1 cellular context compared by ENCODE assay signal in the genomic region with DNA sequence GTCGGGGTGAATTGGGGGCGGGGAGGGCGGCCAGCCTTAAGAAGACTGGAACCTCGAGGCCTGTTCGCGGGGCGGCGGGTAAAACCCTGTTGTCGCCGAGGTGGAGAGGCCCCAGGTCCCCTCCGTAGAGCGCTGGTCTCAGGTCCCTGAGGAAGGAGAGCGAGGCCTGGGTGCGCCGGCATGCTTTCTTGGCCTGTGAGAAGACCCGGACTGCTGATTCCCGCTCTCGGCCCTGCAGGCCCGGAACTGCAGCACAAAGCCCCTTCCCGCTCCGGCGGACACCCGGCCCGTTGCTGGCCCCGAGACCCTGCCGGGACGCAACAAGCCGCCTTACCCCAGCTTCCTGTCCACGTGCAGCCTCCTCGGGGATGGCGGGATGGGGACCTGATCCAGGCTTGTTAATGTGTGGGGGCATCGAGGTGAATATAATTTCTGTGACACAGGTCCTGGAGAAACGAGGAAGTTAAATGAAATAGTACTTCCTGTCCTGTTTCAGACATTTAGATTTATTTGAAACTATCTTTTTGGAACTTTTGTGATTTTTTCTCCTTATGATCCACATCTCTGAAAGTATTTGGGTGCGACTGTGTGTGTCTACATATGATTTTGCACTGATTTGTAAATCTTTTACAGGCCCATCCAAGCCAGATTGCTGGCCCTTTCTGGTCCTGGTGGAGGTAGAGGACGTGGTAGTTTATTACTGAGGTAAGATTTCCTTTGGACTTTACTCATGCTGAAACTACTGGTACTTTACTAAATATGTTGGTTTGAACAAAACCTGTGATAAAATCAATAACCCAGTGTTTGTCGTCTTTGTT.
TF ChIP-seq lines count a peak whose summit lies in the region.

No MANE protein-coding gene starts in this region.

TF ChIP-seq in HepG2, 621 proteins besides CTCF, POLR2A, EP300 and RAD21 (continued from another document):
- TF ChIP-seq, protein P1, sequence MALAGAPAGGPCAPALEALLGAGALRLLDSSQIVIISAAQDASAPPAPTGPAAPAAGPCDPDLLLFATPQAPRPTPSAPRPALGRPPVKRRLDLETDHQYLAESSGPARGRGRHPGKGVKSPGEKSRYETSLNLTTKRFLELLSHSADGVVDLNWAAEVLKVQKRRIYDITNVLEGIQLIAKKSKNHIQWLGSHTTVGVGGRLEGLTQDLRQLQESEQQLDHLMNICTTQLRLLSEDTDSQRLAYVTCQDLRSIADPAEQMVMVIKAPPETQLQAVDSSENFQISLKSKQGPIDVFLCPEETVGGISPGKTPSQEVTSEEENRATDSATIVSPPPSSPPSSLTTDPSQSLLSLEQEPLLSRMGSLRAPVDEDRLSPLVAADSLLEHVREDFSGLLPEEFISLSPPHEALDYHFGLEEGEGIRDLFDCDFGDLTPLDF (CRISPR knock-in tag; IDR thresholded peaks at IDR 0.05): no peak
- TF ChIP-seq EEA1 (CRISPR knock-in tag; IDR thresholded peaks at IDR 0.05; ENCODE audit: borderline replicate concordance) (no peak; the same call in 1 of the 2 replicates), ARNTL (CRISPR knock-in tag; IDR thresholded peaks at IDR 0.05) (peak; percentile 85), TMF1 (CRISPR knock-in tag; IDR thresholded peaks at IDR 0.05; ENCODE audit: low read depth) (peak; percentile 72), ZNF790 (CRISPR knock-in tag; IDR thresholded peaks at IDR 0.05; ENCODE audit: borderline replicate concordance) (peak; percentile 86), ZMYM3 (CRISPR knock-in tag; IDR thresholded peaks at IDR 0.05) (peak; percentile 34; the same call in 1 of the 2 replicates), ZSCAN9 (CRISPR knock-in tag; IDR thresholded peaks at IDR 0.05; ENCODE audit: borderline replicate concordance) (0 out of 2 replicates have a peak, but pooled peaks have one; percentile 8), ZNF431 (CRISPR knock-in tag; IDR thresholded peaks at IDR 0.05; ENCODE audit: borderline replicate concordance, low read depth) (no peak), U2AF2 (IDR thresholded peaks at IDR 0.05; ENCODE audit: low read depth, low read length) (no peak), HOXA5 (CRISPR knock-in tag; IDR thresholded peaks at IDR 0.05) (no peak), MTF2 (CRISPR knock-in tag; IDR thresholded peaks at IDR 0.05; ENCODE audit: borderline replicate concordance) (no peak), ZNF772 (CRISPR knock-in tag; IDR thresholded peaks at IDR 0.05) (peak; percentile 42; the same call in 1 of the 2 replicates), THYN1 (CRISPR knock-in tag; IDR thresholded peaks at IDR 0.05; ENCODE audit: borderline replicate concordance, low read depth) (peak; percentile 81; the same call in 1 of the 2 replicates), TEAD3 (CRISPR knock-in tag; optimal IDR thresholded peaks at IDR 0.05; ENCODE audit: borderline replicate concordance) (no peak), ZNF598 (CRISPR knock-in tag; IDR thresholded peaks at IDR 0.05; ENCODE audit: borderline replicate concordance) (peak; percentile 54; the same call in 1 of the 2 replicates), AGO2 (optimal IDR thresholded peaks at IDR 0.05; ENCODE audit: low read depth, low read length) (peak; percentile 99)
- TF ChIP-seq, protein P2, sequence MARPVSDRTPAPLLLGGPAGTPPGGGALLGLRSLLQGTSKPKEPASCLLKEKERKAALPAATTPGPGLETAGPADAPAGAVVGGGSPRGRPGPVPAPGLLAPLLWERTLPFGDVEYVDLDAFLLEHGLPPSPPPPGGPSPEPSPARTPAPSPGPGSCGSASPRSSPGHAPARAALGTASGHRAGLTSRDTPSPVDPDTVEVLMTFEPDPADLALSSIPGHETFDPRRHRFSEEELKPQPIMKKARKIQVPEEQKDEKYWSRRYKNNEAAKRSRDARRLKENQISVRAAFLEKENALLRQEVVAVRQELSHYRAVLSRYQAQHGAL (CRISPR knock-in tag; IDR thresholded peaks at IDR 0.05; ENCODE audit: not compliant biosample characterization): peak; percentile 1
- TF ChIP-seq, protein P3, sequence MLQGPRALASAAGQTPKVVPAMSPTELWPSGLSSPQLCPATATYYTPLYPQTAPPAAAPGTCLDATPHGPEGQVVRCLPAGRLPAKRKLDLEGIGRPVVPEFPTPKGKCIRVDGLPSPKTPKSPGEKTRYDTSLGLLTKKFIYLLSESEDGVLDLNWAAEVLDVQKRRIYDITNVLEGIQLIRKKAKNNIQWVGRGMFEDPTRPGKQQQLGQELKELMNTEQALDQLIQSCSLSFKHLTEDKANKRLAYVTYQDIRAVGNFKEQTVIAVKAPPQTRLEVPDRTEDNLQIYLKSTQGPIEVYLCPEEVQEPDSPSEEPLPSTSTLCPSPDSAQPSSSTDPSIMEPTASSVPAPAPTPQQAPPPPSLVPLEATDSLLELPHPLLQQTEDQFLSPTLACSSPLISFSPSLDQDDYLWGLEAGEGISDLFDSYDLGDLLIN (CRISPR knock-in tag; IDR thresholded peaks at IDR 0.05; ENCODE audit: borderline replicate concordance): no peak
- TF ChIP-seq, protein P4, sequence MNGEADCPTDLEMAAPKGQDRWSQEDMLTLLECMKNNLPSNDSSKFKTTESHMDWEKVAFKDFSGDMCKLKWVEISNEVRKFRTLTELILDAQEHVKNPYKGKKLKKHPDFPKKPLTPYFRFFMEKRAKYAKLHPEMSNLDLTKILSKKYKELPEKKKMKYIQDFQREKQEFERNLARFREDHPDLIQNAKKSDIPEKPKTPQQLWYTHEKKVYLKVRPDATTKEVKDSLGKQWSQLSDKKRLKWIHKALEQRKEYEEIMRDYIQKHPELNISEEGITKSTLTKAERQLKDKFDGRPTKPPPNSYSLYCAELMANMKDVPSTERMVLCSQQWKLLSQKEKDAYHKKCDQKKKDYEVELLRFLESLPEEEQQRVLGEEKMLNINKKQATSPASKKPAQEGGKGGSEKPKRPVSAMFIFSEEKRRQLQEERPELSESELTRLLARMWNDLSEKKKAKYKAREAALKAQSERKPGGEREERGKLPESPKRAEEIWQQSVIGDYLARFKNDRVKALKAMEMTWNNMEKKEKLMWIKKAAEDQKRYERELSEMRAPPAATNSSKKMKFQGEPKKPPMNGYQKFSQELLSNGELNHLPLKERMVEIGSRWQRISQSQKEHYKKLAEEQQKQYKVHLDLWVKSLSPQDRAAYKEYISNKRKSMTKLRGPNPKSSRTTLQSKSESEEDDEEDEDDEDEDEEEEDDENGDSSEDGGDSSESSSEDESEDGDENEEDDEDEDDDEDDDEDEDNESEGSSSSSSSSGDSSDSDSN (CRISPR knock-in tag; IDR thresholded peaks at IDR 0.05): peak; percentile 97
- TF ChIP-seq, protein P5, sequence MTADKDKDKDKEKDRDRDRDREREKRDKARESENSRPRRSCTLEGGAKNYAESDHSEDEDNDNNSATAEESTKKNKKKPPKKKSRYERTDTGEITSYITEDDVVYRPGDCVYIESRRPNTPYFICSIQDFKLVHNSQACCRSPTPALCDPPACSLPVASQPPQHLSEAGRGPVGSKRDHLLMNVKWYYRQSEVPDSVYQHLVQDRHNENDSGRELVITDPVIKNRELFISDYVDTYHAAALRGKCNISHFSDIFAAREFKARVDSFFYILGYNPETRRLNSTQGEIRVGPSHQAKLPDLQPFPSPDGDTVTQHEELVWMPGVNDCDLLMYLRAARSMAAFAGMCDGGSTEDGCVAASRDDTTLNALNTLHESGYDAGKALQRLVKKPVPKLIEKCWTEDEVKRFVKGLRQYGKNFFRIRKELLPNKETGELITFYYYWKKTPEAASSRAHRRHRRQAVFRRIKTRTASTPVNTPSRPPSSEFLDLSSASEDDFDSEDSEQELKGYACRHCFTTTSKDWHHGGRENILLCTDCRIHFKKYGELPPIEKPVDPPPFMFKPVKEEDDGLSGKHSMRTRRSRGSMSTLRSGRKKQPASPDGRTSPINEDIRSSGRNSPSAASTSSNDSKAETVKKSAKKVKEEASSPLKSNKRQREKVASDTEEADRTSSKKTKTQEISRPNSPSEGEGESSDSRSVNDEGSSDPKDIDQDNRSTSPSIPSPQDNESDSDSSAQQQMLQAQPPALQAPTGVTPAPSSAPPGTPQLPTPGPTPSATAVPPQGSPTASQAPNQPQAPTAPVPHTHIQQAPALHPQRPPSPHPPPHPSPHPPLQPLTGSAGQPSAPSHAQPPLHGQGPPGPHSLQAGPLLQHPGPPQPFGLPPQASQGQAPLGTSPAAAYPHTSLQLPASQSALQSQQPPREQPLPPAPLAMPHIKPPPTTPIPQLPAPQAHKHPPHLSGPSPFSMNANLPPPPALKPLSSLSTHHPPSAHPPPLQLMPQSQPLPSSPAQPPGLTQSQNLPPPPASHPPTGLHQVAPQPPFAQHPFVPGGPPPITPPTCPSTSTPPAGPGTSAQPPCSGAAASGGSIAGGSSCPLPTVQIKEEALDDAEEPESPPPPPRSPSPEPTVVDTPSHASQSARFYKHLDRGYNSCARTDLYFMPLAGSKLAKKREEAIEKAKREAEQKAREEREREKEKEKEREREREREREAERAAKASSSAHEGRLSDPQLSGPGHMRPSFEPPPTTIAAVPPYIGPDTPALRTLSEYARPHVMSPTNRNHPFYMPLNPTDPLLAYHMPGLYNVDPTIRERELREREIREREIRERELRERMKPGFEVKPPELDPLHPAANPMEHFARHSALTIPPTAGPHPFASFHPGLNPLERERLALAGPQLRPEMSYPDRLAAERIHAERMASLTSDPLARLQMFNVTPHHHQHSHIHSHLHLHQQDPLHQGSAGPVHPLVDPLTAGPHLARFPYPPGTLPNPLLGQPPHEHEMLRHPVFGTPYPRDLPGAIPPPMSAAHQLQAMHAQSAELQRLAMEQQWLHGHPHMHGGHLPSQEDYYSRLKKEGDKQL (CRISPR knock-in tag; IDR thresholded peaks at IDR 0.05; ENCODE audit: low read depth): peak; percentile 7; the same call in 1 of the 2 replicates
- TF ChIP-seq, protein P6, sequence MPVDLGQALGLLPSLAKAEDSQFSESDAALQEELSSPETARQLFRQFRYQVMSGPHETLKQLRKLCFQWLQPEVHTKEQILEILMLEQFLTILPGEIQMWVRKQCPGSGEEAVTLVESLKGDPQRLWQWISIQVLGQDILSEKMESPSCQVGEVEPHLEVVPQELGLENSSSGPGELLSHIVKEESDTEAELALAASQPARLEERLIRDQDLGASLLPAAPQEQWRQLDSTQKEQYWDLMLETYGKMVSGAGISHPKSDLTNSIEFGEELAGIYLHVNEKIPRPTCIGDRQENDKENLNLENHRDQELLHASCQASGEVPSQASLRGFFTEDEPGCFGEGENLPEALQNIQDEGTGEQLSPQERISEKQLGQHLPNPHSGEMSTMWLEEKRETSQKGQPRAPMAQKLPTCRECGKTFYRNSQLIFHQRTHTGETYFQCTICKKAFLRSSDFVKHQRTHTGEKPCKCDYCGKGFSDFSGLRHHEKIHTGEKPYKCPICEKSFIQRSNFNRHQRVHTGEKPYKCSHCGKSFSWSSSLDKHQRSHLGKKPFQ (CRISPR knock-in tag; IDR thresholded peaks at IDR 0.05; ENCODE audit: insufficient replicate concordance): peak; percentile 92
- TF ChIP-seq, protein P7, sequence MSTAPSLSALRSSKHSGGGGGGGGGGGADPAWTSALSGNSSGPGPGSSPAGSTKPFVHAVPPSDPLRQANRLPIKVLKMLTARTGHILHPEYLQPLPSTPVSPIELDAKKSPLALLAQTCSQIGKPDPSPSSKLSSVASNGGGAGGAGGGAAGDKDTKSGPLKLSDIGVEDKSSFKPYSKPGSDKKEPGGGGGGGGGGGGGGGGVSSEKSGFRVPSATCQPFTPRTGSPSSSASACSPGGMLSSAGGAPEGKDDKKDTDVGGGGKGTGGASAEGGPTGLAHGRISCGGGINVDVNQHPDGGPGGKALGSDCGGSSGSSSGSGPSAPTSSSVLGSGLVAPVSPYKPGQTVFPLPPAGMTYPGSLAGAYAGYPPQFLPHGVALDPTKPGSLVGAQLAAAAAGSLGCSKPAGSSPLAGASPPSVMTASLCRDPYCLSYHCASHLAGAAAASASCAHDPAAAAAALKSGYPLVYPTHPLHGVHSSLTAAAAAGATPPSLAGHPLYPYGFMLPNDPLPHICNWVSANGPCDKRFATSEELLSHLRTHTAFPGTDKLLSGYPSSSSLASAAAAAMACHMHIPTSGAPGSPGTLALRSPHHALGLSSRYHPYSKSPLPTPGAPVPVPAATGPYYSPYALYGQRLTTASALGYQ (CRISPR knock-in tag; IDR thresholded peaks at IDR 0.05): peak; percentile 43
- TF ChIP-seq, protein P8, sequence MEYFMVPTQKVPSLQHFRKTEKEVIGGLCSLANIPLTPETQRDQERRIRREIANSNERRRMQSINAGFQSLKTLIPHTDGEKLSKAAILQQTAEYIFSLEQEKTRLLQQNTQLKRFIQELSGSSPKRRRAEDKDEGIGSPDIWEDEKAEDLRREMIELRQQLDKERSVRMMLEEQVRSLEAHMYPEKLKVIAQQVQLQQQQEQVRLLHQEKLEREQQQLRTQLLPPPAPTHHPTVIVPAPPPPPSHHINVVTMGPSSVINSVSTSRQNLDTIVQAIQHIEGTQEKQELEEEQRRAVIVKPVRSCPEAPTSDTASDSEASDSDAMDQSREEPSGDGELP (IDR thresholded peaks at IDR 0.05; ENCODE audit: borderline replicate concordance, low read depth): no peak
